ENCODE assay signal across 7 cellular contexts in the genomic region with DNA sequence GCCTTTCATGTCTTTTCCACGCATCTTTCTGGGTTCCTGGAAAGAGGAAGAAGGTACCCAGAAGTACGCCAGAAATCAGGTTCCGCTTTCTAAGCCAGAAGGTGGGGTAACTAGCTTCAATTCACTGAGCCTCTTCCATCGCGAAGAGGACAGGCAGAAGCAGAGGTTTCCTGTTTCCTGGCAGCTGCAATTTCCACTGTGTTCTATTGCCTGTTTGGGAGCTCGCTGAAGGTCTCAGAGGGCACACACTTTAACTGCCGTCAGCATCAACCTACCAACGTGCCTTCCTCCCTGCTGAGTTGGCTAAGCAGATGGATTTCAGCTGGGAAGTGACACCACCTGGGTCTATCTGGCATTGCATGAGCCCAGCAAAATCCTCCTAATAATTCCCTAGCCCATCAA. TPM values are rescaled to one million over a fixed set of nuclear protein-coding genes. Genes with fewer than 3 reads are reported as not detected.
DNase-seq lines count a peak whose midpoint lies in the region; ATAC-seq and TF ChIP-seq lines count a peak whose summit lies in the region.

No MANE protein-coding gene starts in this region.

- POLR2A ChIA-PET in naive thymus-derived CD8-positive, alpha-beta T cell (lab: Charles Lee) = no interaction called here

- peaks cover 6% of the 10 kb centered on the region; the same call in 1 of the 2 replicates for H3K4me1 Mint-ChIP-seq in HFFc6 (ENCODE audit: low read depth)
- peaks cover 6 to 27% (median 12%) of the 10 kb centered on the region in 4 donors for H3K4me1 Mint-ChIP-seq in naive thymus-derived CD8-positive, alpha-beta T cell

- ATAC-seq in naive thymus-derived CD8-positive, alpha-beta T cell = peak; percentile 42 to 70
- ATAC-seq in GM21447 (IDR thresholded peaks at IDR 0.05; ENCODE audit: unreplicated experiment) (no peak), GM18861 (IDR thresholded peaks at IDR 0.05; ENCODE audit: unreplicated experiment) (no peak)

- no peak overlapping the region for H3K27ac Mint-ChIP-seq in HFFc6
- peak overlapping the region in 5 of 10 donors; percentile 57 to 86 (median 77) for H3K27ac Mint-ChIP-seq in naive thymus-derived CD8-positive, alpha-beta T cell

- H3K4me3 Mint-ChIP-seq in HFFc6 = no peak overlapping the region
- H3K4me3 Mint-ChIP-seq in naive thymus-derived CD8-positive, alpha-beta T cell = peak overlapping the region in 9 of 10 donors; percentile 23 to 78 (median 55)

- peak; percentile 44 for DNase-seq in Daoy (ENCODE audit: low read depth)
- DNase-seq in HFFc6 = peak; percentile 34
- DNase-seq in NCI-H774 (lab: John Stamatoyannopoulos, UW) = peak; percentile 19
- DNase-seq in cerebellar cortex (ENCODE audit: low spot score) = peak; percentile 7
- DNase-seq in naive thymus-derived CD8-positive, alpha-beta T cell = peak in 1 of 10 donors; percentile 23

- no peaks in the 10 kb centered on the region for H3K36me3 Mint-ChIP-seq in HFFc6 (ENCODE audit: low read depth)
- H3K36me3 Mint-ChIP-seq in naive thymus-derived CD8-positive, alpha-beta T cell = peaks cover 0 to 5% (median 0%) of the 10 kb centered on the region in 3 donors

- TF ChIP-seq CTCF in HFFc6 (IDR thresholded peaks at IDR 0.05) = peak; percentile 61

- peaks cover 4% of the 10 kb centered on the region; the same call in 1 of the 2 replicates for H3K27me3 Mint-ChIP-seq in HFFc6 (ENCODE audit: insufficient read depth)
- H3K27me3 Mint-ChIP-seq in naive thymus-derived CD8-positive, alpha-beta T cell = peaks cover 0 to 1% (median 0%) of the 10 kb centered on the region in 5 donors

- H3K9me3 Mint-ChIP-seq in HFFc6 = no peaks in the 10 kb centered on the region
- no peaks in the 10 kb centered on the region for H3K9me3 Mint-ChIP-seq in naive thymus-derived CD8-positive, alpha-beta T cell

RNA-seq across cellular contexts. Expression of gene NCF2, which starts 10.0 kb away (rescaled TPM):
- 19.7 and 26.2 TPM in 2 replicates for total RNA-seq in Daoy (2014; rRNA removed; shearing (Covaris generic))
- 1 to 10 TPM in 4 of 6 experiments, under 1 TPM in 2; 0.61 to 2.8 (median 1.5) TPM for total RNA-seq in HFFc6 (2021; fragmentation: NEBNext Ultra II Directional; extraction: Animal tissue kit (Norgen Biotek cat#: 25700))
- under 1 TPM; 0.91 to 0.99 TPM for total RNA-seq in naive thymus-derived CD8-positive, alpha-beta T cell
- 1 to 10 TPM in 2 of 3 donors, not detected in 1; 1.2 to 3.4 TPM for polyA plus RNA-seq in naive thymus-derived CD8-positive, alpha-beta T cell

RNA-seq across cellular contexts. Expression of gene ARPC5, which starts 55.3 kb away (rescaled TPM):
- 210 and 248 TPM in 2 replicates for total RNA-seq in Daoy (2014; rRNA removed; shearing (Covaris generic))
- 100 to 1,000 TPM; 231 to 263 (median 249) TPM for total RNA-seq in HFFc6 (2021; fragmentation: NEBNext Ultra II Directional; extraction: Animal tissue kit (Norgen Biotek cat#: 25700))
- 100 to 1,000 TPM in 1 of 2 experiments, 10 to 100 TPM in 1; 99.6 to 102 TPM for total RNA-seq in naive thymus-derived CD8-positive, alpha-beta T cell
- 100 to 1,000 TPM; 400 to 556 (median 509) TPM for polyA plus RNA-seq in naive thymus-derived CD8-positive, alpha-beta T cell

Comparison
In these comparisons a context has a peak if more than half of its experiments do, and no peak if none do; other contexts are left out.
1. ATAC-seq: peak in naive thymus-derived CD8-positive, alpha-beta T cell (2 of 2); none in GM21447 (single experiment) and GM18861 (single experiment).